ENCODE assay signal across 19 cellular contexts in the genomic region with DNA sequence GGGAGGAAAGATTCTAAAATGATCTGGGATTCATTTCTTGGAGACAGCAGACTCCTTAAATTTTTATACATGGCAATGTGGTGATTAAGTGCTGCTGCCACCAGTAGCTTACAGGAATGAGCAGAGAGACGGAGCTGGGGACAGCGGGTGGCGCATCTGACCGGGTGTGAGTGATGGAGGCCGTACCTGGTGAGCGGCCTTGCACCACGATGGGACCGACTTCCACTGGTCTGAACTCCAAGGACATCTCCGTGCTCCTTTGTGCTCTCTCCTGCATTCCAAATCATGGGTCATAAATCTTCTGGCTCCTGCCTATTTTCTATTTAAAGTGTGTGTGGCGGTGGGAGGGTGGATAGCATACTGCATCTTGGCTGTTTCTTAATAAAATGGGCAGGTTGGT.
"Had no signal": no experiment of that assay in that cellular context is flagged by ENCODE, and none has a peak within 500 bp of the region (broad histone marks: within the 10 kb centered on the region; RNA-seq: fewer than 3 reads in every experiment).

No MANE protein-coding gene starts in this region.

- H2AFZ ChIP-seq: parathyroid adenoma had no signal

- H3K79me2 ChIP-seq: parathyroid adenoma had no signal

- FAIRE-seq: small intestine had no signal

- H3K4me3 ChIP-seq: cardiac muscle cell, left ventricle myocardium inferior, uterus had no signal

- H3K4me1 ChIP-seq: left ventricle myocardium inferior, parathyroid adenoma, uterus had no signal

- DNase-seq: activated CD4-positive, alpha-beta memory T cell treated with anti-CD3 and anti-CD28 coated beads for 36 hours; activated CD4-positive, alpha-beta T cell treated with anti-CD3 and anti-CD28 coated beads for 4 hours; activated CD4-positive, CD25-positive, alpha-beta regulatory T cell; activated effector memory CD4-positive, alpha-beta T cell treated with anti-CD3 and anti-CD28 coated beads, Interleukin-2, amount 50 U/mL, for 16 hours; activated naive CD4-positive, alpha-beta T cell treated with anti-CD3 and anti-CD28 coated beads, Interleukin-2, amount 10 ng/mL, durations not matched to agents 7 days and 5 days; activated T-cell treated with anti-CD3 and anti-CD28 coated beads for 4 hours; amygdala; effector CD4-positive, alpha-beta T cell; erythroblast; immature natural killer cell; left ventricle myocardium inferior; midbrain; right cardiac atrium; stimulated activated CD4-positive, alpha-beta T cell treated with anti-CD3 and anti-CD28 coated beads, Interleukin-15, amount 100 ng/mL, for 24 hours; uterus had no signal

- H3K36me3 ChIP-seq: cardiac muscle cell, left ventricle myocardium inferior, uterus had no signal

- H3K27ac ChIP-seq: cardiac muscle cell, left ventricle myocardium inferior, parathyroid adenoma, uterus had no signal

- ATAC-seq: natural killer cell treated with Interleukin-12 subunit alpha and Interleukin-12 subunit beta and Interleukin-15 and Interleukin-18, amount 100 ng/mL, for 72 hours had no signal

- H3K27me3 ChIP-seq: uterus had no signal

- H3K9me3 ChIP-seq: left ventricle myocardium inferior, uterus had no signal

- H3K9ac ChIP-seq: parathyroid adenoma had no signal
